ENCODE assay signal across 23 cellular contexts in genomic region chr10:69570050-69570816, GRCh38. TPM values are rescaled to one million over a fixed set of nuclear protein-coding genes. Genes with fewer than 3 reads are reported as not detected.
"Had no signal": no experiment of that assay in that cellular context is flagged by ENCODE, and none has a peak within 500 bp of the region (broad histone marks: within the 10 kb centered on the region; RNA-seq: fewer than 3 reads in every experiment).

No MANE protein-coding gene starts in this region.

- H3K4me3 Mint-ChIP-seq: activated CD4-positive, alpha-beta memory T cell treated with anti-CD3 and anti-CD28 coated beads, Interleukin-2, amount 10 ng/mL, durations not matched to agents 7 days and 5 days; activated CD4-positive, alpha-beta T cell treated with anti-CD3 and anti-CD28 coated beads, Interleukin-2, amount 10 ng/mL, durations not matched to agents 24 days and 14 days; activated naive CD4-positive, alpha-beta T cell treated with anti-CD3 and anti-CD28 coated beads for 36 hours; mesothelial cell of epicardium had no signal

- H3K27me3 ChIP-seq: ovary had no signal

- H3K4me3 ChIP-seq: heart right ventricle, ovary, skin epidermis, stomach, suprapubic skin, tibial nerve had no signal

- H3K27ac ChIP-seq: heart right ventricle, ovary, skin epidermis, stomach, suprapubic skin, tibial nerve had no signal

- ATAC-seq: heart right ventricle; left ventricle myocardium superior; naive thymus-derived CD8-positive, alpha-beta T cell; right cardiac atrium had no signal

- H3K27ac Mint-ChIP-seq: activated CD4-positive, alpha-beta memory T cell treated with anti-CD3 and anti-CD28 coated beads, Interleukin-2, amount 10 ng/mL, durations not matched to agents 7 days and 5 days; activated CD4-positive, alpha-beta T cell treated with anti-CD3 and anti-CD28 coated beads, Interleukin-2, amount 10 ng/mL, durations not matched to agents 24 days and 14 days; activated naive CD4-positive, alpha-beta T cell treated with anti-CD3 and anti-CD28 coated beads for 36 hours; activated T-helper 2 cell treated with anti-CD3 and anti-CD28 coated beads, Interferon-gamma antibody, Interleukin-2, Interleukin-4, amounts not matched to agents 10 μg/mL and 5 μg/mL and 100 μg/mL, durations not matched to agents 14 hours and 24 hours and 36 hours; mesothelial cell of epicardium had no signal

- H3K9me3 ChIP-seq: heart right ventricle, ovary, suprapubic skin, tibial nerve had no signal

- H3K36me3 Mint-ChIP-seq: mesothelial cell of epicardium had no signal

- H3K36me3 ChIP-seq: heart right ventricle, ovary, stomach, suprapubic skin, tibial nerve had no signal

- DNase-seq: activated CD4-positive, alpha-beta memory T cell treated with anti-CD3 and anti-CD28 coated beads, Interleukin-2, amount 10 ng/mL, durations not matched to agents 7 days and 5 days; activated CD4-positive, alpha-beta T cell treated with anti-CD3 and anti-CD28 coated beads, Interleukin-2, amount 10 ng/mL, durations not matched to agents 24 days and 14 days; activated naive CD4-positive, alpha-beta T cell treated with anti-CD3 and anti-CD28 coated beads for 36 hours; amygdala; heart right ventricle; left ventricle myocardium superior; mammary epithelial cell; naive thymus-derived CD8-positive, alpha-beta T cell; ovary; right cardiac atrium; stimulated activated CD4-positive, alpha-beta T cell treated with anti-CD3 and anti-CD28 coated beads, Interleukin-1b, Interleukin-23, amount 100 ng/mL, for 48 hours; stomach; T1000 had no signal

- H3K9me3 Mint-ChIP-seq: activated CD4-positive, alpha-beta memory T cell treated with anti-CD3 and anti-CD28 coated beads, Interleukin-2, amount 10 ng/mL, durations not matched to agents 7 days and 5 days; activated naive CD4-positive, alpha-beta T cell treated with anti-CD3 and anti-CD28 coated beads for 36 hours; activated T-helper 2 cell treated with anti-CD3 and anti-CD28 coated beads, Interferon-gamma antibody, Interleukin-2, Interleukin-4, amounts not matched to agents 10 μg/mL and 5 μg/mL and 100 μg/mL, durations not matched to agents 14 hours and 24 hours and 36 hours; mesothelial cell of epicardium had no signal

RNA-seq across cellular contexts. Expression of gene NEUROG3, which starts 3.0 kb away (rescaled TPM):
- total RNA-seq: activated CD4-positive, alpha-beta T cell treated with anti-CD3 and anti-CD28 coated beads, Interleukin-2, amount 10 ng/mL, durations not matched to agents 24 days and 14 days; activated naive CD4-positive, alpha-beta T cell treated with anti-CD3 and anti-CD28 coated beads for 36 hours; activated T-helper 2 cell treated with anti-CD3 and anti-CD28 coated beads, Interferon-gamma antibody, Interleukin-2, Interleukin-4, amounts not matched to agents 10 μg/mL and 5 μg/mL and 100 μg/mL, durations not matched to agents 14 hours and 24 hours and 36 hours; cerebellum; epithelial cell of proximal tubule; fibroblast of villous mesenchyme; left ventricle myocardium superior; mammary epithelial cell; mesothelial cell of epicardium; naive thymus-derived CD8-positive, alpha-beta T cell; ovary; pulmonary artery endothelial cell; right cardiac atrium; stomach; suprapubic skin; T-helper 1 cell treated with Interleukin-12 subunit alpha and Interleukin-12 subunit beta and Interleukin-4 antibody, amounts not matched to agents 30 ng/mL and 1 ng/mL, for 36 hours; tibial nerve had no signal
- polyA plus RNA-seq: heart right ventricle, mammary epithelial cell, ovary, right cardiac atrium, stomach had no signal

RNA-seq across cellular contexts. Expression of gene FAM241B, which starts 59.8 kb away (rescaled TPM):
- total RNA-seq: fibroblast of villous mesenchyme had no signal
